In genomic region chr3:56908004-56908403, GRCh38 we compare ENCODE assay signal across 15 cellular contexts.
DNase-seq lines count a peak whose midpoint lies in the region; ATAC-seq and TF ChIP-seq lines count a peak whose summit lies in the region.
"Had no signal": no experiment of that assay in that cellular context is flagged by ENCODE, and none has a peak within 500 bp of the region (broad histone marks: within the 10 kb centered on the region; RNA-seq: fewer than 3 reads in every experiment).

No MANE protein-coding gene starts in this region.

- H3K79me1 ChIP-seq in H9 (ENCODE audit: insufficient read depth, low read depth, low read length, poor library complexity, severe bottlenecking) (no peaks in the 10 kb centered on the region), trophoblast cell (ENCODE audit: low read length) (no peaks in the 10 kb centered on the region)

- no peak overlapping the region for H3K4me2 ChIP-seq in H9 (ENCODE audit: insufficient read depth, insufficient read length, low read length)
- H3K4me2 ChIP-seq in trophoblast cell (ENCODE audit: low read length): no peak overlapping the region

- no peak overlapping the region for H4K12ac ChIP-seq in trophoblast cell (ENCODE audit: low read depth, low read length)

- H3K36me3 Mint-ChIP-seq in H9 (ENCODE audit: insufficient read depth in 1 of 3, low read depth in 3 of 3): no peaks in the 10 kb centered on the region
- H3K36me3 Mint-ChIP-seq in endothelial cell (ENCODE audit: low read depth, unreplicated experiment): no peaks in the 10 kb centered on the region

- H3K4me1 ChIP-seq in heart left ventricle (peaks cover 0 to 19% (median 11%) of the 10 kb centered on the region in 12 donors), right cardiac atrium (ENCODE audit: control insufficient read depth, insufficient read depth, low read length) (peaks cover 6% of the 10 kb centered on the region), H9 (ENCODE audit: insufficient read depth, low read length) (no peaks in the 10 kb centered on the region), trophoblast cell (ENCODE audit: control insufficient read depth in 1 of 2, insufficient read depth in 2 of 2, low read length in 2 of 2) (peaks cover 2 to 3% of the 10 kb centered on the region in 2 experiments), left lung (peaks cover 0 to 6% of the 10 kb centered on the region in 2 donors)
- H3K4me1 ChIP-seq: BE2C had no signal

- H3K27me3 ChIP-seq in heart left ventricle (no peaks in the 10 kb centered on the region), right cardiac atrium (ENCODE audit: control insufficient read depth, insufficient read depth) (no peaks in the 10 kb centered on the region), H9 (ENCODE audit: insufficient read depth, low read length) (no peaks in the 10 kb centered on the region), trophoblast cell (ENCODE audit: insufficient read depth, low read length) (no peaks in the 10 kb centered on the region), left lung (no peaks in the 10 kb centered on the region)
- H3K27me3 ChIP-seq: BE2C had no signal

- peak in 1 of 12 donors; percentile 31 for TF ChIP-seq CTCF in heart left ventricle (IDR thresholded peaks at IDR 0.05)
- no peak for TF ChIP-seq CTCF in H9 (conservative IDR thresholded peaks at IDR 0.05)
- TF ChIP-seq CTCF in endothelial cell (IDR thresholded peaks at IDR 0.05; ENCODE audit: unreplicated experiment): no peak
- no peak for TF ChIP-seq CTCF in left lung (IDR thresholded peaks at IDR 0.05)

- H4K20me1 ChIP-seq in H9 (ENCODE audit: control insufficient read depth, insufficient read depth, insufficient read length): no peaks in the 10 kb centered on the region

- H3K18ac ChIP-seq in H9 (ENCODE audit: insufficient read length, low read depth, low read length) (no peak overlapping the region), trophoblast cell (ENCODE audit: low read length) (no peak overlapping the region)

- DNase-seq in heart left ventricle (peak in 1 of 5 donors; percentile 41), right cardiac atrium (no peak), H9 (no peak), endothelial cell (ENCODE audit: low spot score) (no peak), trophoblast cell (no peak), NCI-H2227 (lab: John Stamatoyannopoulos, UW; ENCODE audit: unreplicated experiment) (no peak), left lung (no peak)
- DNase-seq: BE2C; CD8-positive, alpha-beta T cell; COR-L47; DMS153; DMS79 treated with DMSO at 0.1 percent for 48 hours; EL; GM23248 had no signal

- H2BK120ac ChIP-seq in H9 (ENCODE audit: low read depth, low read length, poor library complexity, severe bottlenecking) (no peak overlapping the region), trophoblast cell (ENCODE audit: insufficient read depth, low read length, poor library complexity) (no peak overlapping the region)

- ATAC-seq in heart left ventricle: peak in 3 of 4 donors; percentile 15 to 69 (median 57)
- no peak for ATAC-seq in right cardiac atrium
- ATAC-seq in left lung: no peak
- ATAC-seq: CD8-positive, alpha-beta T cell had no signal

- H3K27ac Mint-ChIP-seq in H9 (no peak overlapping the region), endothelial cell (ENCODE audit: unreplicated experiment) (peak overlapping the region; percentile 88)
- H3K27ac Mint-ChIP-seq: CD8-positive, alpha-beta T cell had no signal

- no peaks in the 10 kb centered on the region for H3K36me3 ChIP-seq in heart left ventricle
- no peaks in the 10 kb centered on the region for H3K36me3 ChIP-seq in trophoblast cell (ENCODE audit: control insufficient read depth in 1 of 2, insufficient read depth in 2 of 2, low read length in 2 of 2)
- H3K36me3 ChIP-seq in left lung: no peaks in the 10 kb centered on the region
- H3K36me3 ChIP-seq: BE2C had no signal

- no peak overlapping the region for H3K56ac ChIP-seq in H9 (ENCODE audit: insufficient read length, low read depth, low read length)

- no peak overlapping the region for H4K5ac ChIP-seq in H9 (ENCODE audit: insufficient read length, low read depth, low read length)

- no peak for TF ChIP-seq POLR2A in heart left ventricle (IDR thresholded peaks at IDR 0.05)

- H3K9ac ChIP-seq in H9 (ENCODE audit: extremely low read depth, insufficient read length, low read length): no peak overlapping the region
- H3K9ac ChIP-seq in trophoblast cell (ENCODE audit: low read length): no peak overlapping the region
- H3K9ac ChIP-seq: GM23248 had no signal

- H3K4me3 ChIP-seq in heart left ventricle: no peak overlapping the region
- no peak overlapping the region for H3K4me3 ChIP-seq in right cardiac atrium (ENCODE audit: low read length)
- no peak overlapping the region for H3K4me3 ChIP-seq in trophoblast cell (ENCODE audit: low read depth, low read length)
- no peak overlapping the region for H3K4me3 ChIP-seq in left lung
- H3K4me3 ChIP-seq: GM23248 had no signal

- H3K27ac ChIP-seq in heart left ventricle: peak overlapping the region in 4 of 12 donors; percentile 15 to 56 (median 28)
- H3K27ac ChIP-seq in right cardiac atrium (ENCODE audit: low read length): no peak overlapping the region
- H3K27ac ChIP-seq in H9 (ENCODE audit: insufficient read length, low read depth, low read length): no peak overlapping the region
- peak overlapping the region; percentile 34 for H3K27ac ChIP-seq in trophoblast cell (ENCODE audit: low read depth, low read length)
- no peak overlapping the region for H3K27ac ChIP-seq in left lung
- H3K27ac ChIP-seq: C4-2B, GM23248 had no signal

- H3K9me3 Mint-ChIP-seq in H9 (no peaks in the 10 kb centered on the region), endothelial cell (ENCODE audit: unreplicated experiment) (no peaks in the 10 kb centered on the region)
- H3K9me3 Mint-ChIP-seq: CD8-positive, alpha-beta T cell had no signal

- H2AK5ac ChIP-seq in H9 (ENCODE audit: insufficient read length, low read length) (no peak overlapping the region), trophoblast cell (ENCODE audit: low read length) (no peak overlapping the region)

- intact Hi-C loops in heart left ventricle (cut with DNase I) (no loop called here), right cardiac atrium (cut with DNase I) (no loop called here), left lung (cut with DNase I) (no loop called here)

- H2BK5ac ChIP-seq in H9 (ENCODE audit: insufficient read length, low read length) (no peak overlapping the region), trophoblast cell (ENCODE audit: low read depth, low read length, poor library complexity) (no peak overlapping the region)

- H3T11ph ChIP-seq in H9 (ENCODE audit: low read length): peak overlapping the region; percentile 1

- H3K4ac ChIP-seq in H9 (ENCODE audit: low read depth, low read length) (no peak overlapping the region), trophoblast cell (ENCODE audit: low read depth, low read length) (no peak overlapping the region)

- WGBS in heart left ventricle, 4 donors: 47 to 56% (median 53%) methylated on average over 5 of the region's 5 CpGs
- WGBS in right cardiac atrium: 79% methylated on average over 5 of the region's 5 CpGs
- whole genome bisulfite sequencing in H9 (ENCODE audit: extremely low coverage, insufficient read length, low lambda C conversion rate): no CpG with 5 or more reads among the region's 5 CpGs
- WGBS in trophoblast cell (ENCODE audit: extremely low coverage, insufficient coverage, insufficient read length): no CpG with 5 or more reads among the region's 5 CpGs

- no peaks in the 10 kb centered on the region for H3K23me2 ChIP-seq in H9 (ENCODE audit: insufficient read length, low read depth, low read length, poor library complexity, severe bottlenecking)

- H3K14ac ChIP-seq in H9 (ENCODE audit: insufficient read depth, low read length) (no peak overlapping the region), trophoblast cell (ENCODE audit: low read length) (no peak overlapping the region)

- H4K91ac ChIP-seq in H9 (ENCODE audit: insufficient read length, low read depth, low read length) (no peak overlapping the region), trophoblast cell (ENCODE audit: low read depth, low read length) (peak overlapping the region; percentile 17)

- H4K8ac ChIP-seq in H9 (replicated peaks; ENCODE audit: insufficient read length, low read depth, low read length) (no peak overlapping the region), trophoblast cell (ENCODE audit: low read depth, low read length) (no peak overlapping the region)

- H2BK15ac ChIP-seq in H9 (ENCODE audit: low read depth, low read length): no peak overlapping the region

- H3K4me1 Mint-ChIP-seq in H9: no peaks in the 10 kb centered on the region; a peak in 1 of 4 replicates
- H3K4me1 Mint-ChIP-seq in endothelial cell (ENCODE audit: unreplicated experiment): peaks cover 20% of the 10 kb centered on the region

- H3K9me3 ChIP-seq in heart left ventricle: no peaks in the 10 kb centered on the region
- no peaks in the 10 kb centered on the region for H3K9me3 ChIP-seq in right cardiac atrium (ENCODE audit: control insufficient read depth, low read length)
- H3K9me3 ChIP-seq in H9 (ENCODE audit: control insufficient read depth, low read depth, low read length): no peaks in the 10 kb centered on the region
- no peaks in the 10 kb centered on the region for H3K9me3 ChIP-seq in trophoblast cell (ENCODE audit: insufficient read depth, low read depth, low read length)
- no peaks in the 10 kb centered on the region for H3K9me3 ChIP-seq in left lung
- H3K9me3 ChIP-seq: BE2C had no signal

- H3K27me3 Mint-ChIP-seq in H9 (ENCODE audit: low read depth): no peaks in the 10 kb centered on the region
- no peaks in the 10 kb centered on the region for H3K27me3 Mint-ChIP-seq in endothelial cell (ENCODE audit: unreplicated experiment)

- H2BK20ac ChIP-seq in H9 (ENCODE audit: low read depth, low read length, poor library complexity, severe bottlenecking): no peak overlapping the region

- H2BK12ac ChIP-seq in H9 (ENCODE audit: insufficient read length, low read depth, low read length) (no peak overlapping the region), trophoblast cell (ENCODE audit: low read length) (no peak overlapping the region)

- no peak overlapping the region for H3K4me3 Mint-ChIP-seq in H9
- H3K4me3 Mint-ChIP-seq in endothelial cell (ENCODE audit: unreplicated experiment): no peak overlapping the region
- H3K4me3 Mint-ChIP-seq: CD8-positive, alpha-beta T cell had no signal

- H3K79me2 ChIP-seq in H9 (ENCODE audit: insufficient read depth, low read length): no peaks in the 10 kb centered on the region
- no peaks in the 10 kb centered on the region for H3K79me2 ChIP-seq in trophoblast cell (ENCODE audit: control insufficient read depth, insufficient read depth, low read length, poor library complexity)

- no peak overlapping the region for H3K23ac ChIP-seq in H9 (ENCODE audit: insufficient read length, low read depth, low read length)
- H3K23ac ChIP-seq in trophoblast cell (ENCODE audit: low read length): no peak overlapping the region

- no peak overlapping the region for H2AFZ ChIP-seq in H9 (ENCODE audit: low read length)
- H2AFZ ChIP-seq in trophoblast cell (ENCODE audit: insufficient read depth, low read length, poor library complexity): no peak overlapping the region
- H2AFZ ChIP-seq: GM23248 had no signal

Comparison
In these comparisons a context has a peak if more than half of its experiments do, and no peak if none do; other contexts are left out.
1. ATAC-seq: peak in heart left ventricle (3 of 4); none in right cardiac atrium (0 of 2) and left lung (single experiment).